Comparison of ENCODE assay signal across 1 cellular context in genomic region chrX:45757272-45757671, GRCh38.
TF ChIP-seq lines count a peak whose summit lies in the region.

No MANE protein-coding gene starts in this region.

TF ChIP-seq in IMR-90, 13 proteins besides CTCF, POLR2A, EP300 and RAD21:
- no peak for TF ChIP-seq CHD1 (IDR thresholded peaks at IDR 0.05; ENCODE audit: low read depth, low read length)
- no peak for TF ChIP-seq MXI1 (IDR thresholded peaks at IDR 0.05; ENCODE audit: borderline replicate concordance, low read depth, low read length)
- TF ChIP-seq NFE2L2 (IDR thresholded peaks at IDR 0.05; ENCODE audit: low read depth, low read length), result no peak
- no peak for TF ChIP-seq SMC3 (IDR thresholded peaks at IDR 0.05; ENCODE audit: low read depth, low read length)
- TF ChIP-seq, protein P1, sequence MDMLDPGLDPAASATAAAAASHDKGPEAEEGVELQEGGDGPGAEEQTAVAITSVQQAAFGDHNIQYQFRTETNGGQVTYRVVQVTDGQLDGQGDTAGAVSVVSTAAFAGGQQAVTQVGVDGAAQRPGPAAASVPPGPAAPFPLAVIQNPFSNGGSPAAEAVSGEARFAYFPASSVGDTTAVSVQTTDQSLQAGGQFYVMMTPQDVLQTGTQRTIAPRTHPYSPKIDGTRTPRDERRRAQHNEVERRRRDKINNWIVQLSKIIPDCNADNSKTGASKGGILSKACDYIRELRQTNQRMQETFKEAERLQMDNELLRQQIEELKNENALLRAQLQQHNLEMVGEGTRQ (IDR thresholded peaks at IDR 0.05; ENCODE audit: low read depth, low read length), result no peak
- TF ChIP-seq FOS (IDR thresholded peaks at IDR 0.05; ENCODE audit: low read depth, low read length), result no peak
- no peak for TF ChIP-seq CEBPB (IDR thresholded peaks at IDR 0.05; ENCODE audit: low read depth, low read length)
- no peak for TF ChIP-seq BHLHE40 (IDR thresholded peaks at IDR 0.05; ENCODE audit: low read depth, low read length)
- no peak for TF ChIP-seq MAZ (IDR thresholded peaks at IDR 0.05; ENCODE audit: borderline replicate concordance, low read depth, low read length)
- TF ChIP-seq, protein P2, sequence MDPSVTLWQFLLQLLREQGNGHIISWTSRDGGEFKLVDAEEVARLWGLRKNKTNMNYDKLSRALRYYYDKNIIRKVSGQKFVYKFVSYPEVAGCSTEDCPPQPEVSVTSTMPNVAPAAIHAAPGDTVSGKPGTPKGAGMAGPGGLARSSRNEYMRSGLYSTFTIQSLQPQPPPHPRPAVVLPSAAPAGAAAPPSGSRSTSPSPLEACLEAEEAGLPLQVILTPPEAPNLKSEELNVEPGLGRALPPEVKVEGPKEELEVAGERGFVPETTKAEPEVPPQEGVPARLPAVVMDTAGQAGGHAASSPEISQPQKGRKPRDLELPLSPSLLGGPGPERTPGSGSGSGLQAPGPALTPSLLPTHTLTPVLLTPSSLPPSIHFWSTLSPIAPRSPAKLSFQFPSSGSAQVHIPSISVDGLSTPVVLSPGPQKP (IDR thresholded peaks at IDR 0.05; ENCODE audit: borderline replicate concordance, low read depth, low read length), result no peak
- no peak for TF ChIP-seq RCOR1 (IDR thresholded peaks at IDR 0.05; ENCODE audit: insufficient replicate concordance, low read length)
- TF ChIP-seq RFX5 (IDR thresholded peaks at IDR 0.05; ENCODE audit: low read depth, low read length), result no peak
- TF ChIP-seq MAFK (IDR thresholded peaks at IDR 0.05; ENCODE audit: low read depth, low read length), result no peak
